Comparison of ENCODE assay signal across 1 cellular context in genomic region chr16:70604407-70605283, GRCh38.
TF ChIP-seq lines count a peak whose summit lies in the region.

No MANE protein-coding gene starts in this region.

TF ChIP-seq in GM23338, 12 proteins besides CTCF, POLR2A, EP300 and RAD21 (continued from another document):
- TF ChIP-seq ZNF462 (CRISPR knock-in tag; IDR thresholded peaks at IDR 0.05) = no peak
TF ChIP-seq in GM23338: peak in this region for 0.
